1 cellular context compared by ENCODE assay signal in the genomic region with DNA sequence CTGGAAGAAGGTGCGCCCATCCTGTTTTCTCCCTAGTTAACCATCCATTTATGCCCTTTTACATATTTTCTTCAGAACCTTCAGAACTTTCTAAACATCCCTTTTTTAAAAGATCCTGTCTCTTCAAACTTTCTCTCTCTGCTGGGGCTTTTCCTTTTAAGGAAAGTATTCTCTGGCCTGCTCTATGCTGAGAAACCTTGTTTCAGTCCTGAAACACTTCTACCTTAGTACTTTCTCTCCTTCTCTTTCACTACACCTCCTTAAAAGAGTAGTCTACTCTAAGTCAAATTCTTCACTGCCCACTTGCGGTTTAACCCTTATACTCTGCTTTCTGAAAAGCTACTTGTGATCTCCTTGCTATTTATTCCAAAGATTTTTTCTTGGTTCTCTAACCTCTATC.
TF ChIP-seq lines count a peak whose summit lies in the region.

No MANE protein-coding gene starts in this region.

TF ChIP-seq in HepG2, 621 proteins besides CTCF, POLR2A, EP300 and RAD21 (continued from another document):
- TF ChIP-seq, protein P1, sequence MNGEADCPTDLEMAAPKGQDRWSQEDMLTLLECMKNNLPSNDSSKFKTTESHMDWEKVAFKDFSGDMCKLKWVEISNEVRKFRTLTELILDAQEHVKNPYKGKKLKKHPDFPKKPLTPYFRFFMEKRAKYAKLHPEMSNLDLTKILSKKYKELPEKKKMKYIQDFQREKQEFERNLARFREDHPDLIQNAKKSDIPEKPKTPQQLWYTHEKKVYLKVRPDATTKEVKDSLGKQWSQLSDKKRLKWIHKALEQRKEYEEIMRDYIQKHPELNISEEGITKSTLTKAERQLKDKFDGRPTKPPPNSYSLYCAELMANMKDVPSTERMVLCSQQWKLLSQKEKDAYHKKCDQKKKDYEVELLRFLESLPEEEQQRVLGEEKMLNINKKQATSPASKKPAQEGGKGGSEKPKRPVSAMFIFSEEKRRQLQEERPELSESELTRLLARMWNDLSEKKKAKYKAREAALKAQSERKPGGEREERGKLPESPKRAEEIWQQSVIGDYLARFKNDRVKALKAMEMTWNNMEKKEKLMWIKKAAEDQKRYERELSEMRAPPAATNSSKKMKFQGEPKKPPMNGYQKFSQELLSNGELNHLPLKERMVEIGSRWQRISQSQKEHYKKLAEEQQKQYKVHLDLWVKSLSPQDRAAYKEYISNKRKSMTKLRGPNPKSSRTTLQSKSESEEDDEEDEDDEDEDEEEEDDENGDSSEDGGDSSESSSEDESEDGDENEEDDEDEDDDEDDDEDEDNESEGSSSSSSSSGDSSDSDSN (CRISPR knock-in tag; IDR thresholded peaks at IDR 0.05) = no peak
- TF ChIP-seq, protein P2, sequence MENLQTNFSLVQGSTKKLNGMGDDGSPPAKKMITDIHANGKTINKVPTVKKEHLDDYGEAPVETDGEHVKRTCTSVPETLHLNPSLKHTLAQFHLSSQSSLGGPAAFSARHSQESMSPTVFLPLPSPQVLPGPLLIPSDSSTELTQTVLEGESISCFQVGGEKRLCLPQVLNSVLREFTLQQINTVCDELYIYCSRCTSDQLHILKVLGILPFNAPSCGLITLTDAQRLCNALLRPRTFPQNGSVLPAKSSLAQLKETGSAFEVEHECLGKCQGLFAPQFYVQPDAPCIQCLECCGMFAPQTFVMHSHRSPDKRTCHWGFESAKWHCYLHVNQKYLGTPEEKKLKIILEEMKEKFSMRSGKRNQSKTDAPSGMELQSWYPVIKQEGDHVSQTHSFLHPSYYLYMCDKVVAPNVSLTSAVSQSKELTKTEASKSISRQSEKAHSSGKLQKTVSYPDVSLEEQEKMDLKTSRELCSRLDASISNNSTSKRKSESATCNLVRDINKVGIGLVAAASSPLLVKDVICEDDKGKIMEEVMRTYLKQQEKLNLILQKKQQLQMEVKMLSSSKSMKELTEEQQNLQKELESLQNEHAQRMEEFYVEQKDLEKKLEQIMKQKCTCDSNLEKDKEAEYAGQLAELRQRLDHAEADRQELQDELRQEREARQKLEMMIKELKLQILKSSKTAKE (CRISPR knock-in tag; IDR thresholded peaks at IDR 0.05; ENCODE audit: borderline replicate concordance) = no peak
- TF ChIP-seq TAF15 (IDR thresholded peaks at IDR 0.05; ENCODE audit: low read depth, low read length, poor library complexity, severe bottlenecking) (no peak), RARG (CRISPR knock-in tag; IDR thresholded peaks at IDR 0.05; ENCODE audit: low read depth) (no peak), GATAD2A (CRISPR knock-in tag; IDR thresholded peaks at IDR 0.05) (no peak), ZFYVE20 (CRISPR knock-in tag; IDR thresholded peaks at IDR 0.05; ENCODE audit: borderline replicate concordance, low read depth) (no peak)
